ENCODE assay signal across 12 cellular contexts in genomic region chr15:40334941-40335795, GRCh38. TPM values are rescaled to one million over a fixed set of nuclear protein-coding genes. Genes with fewer than 3 reads are reported as not detected.
DNase-seq lines count a peak whose midpoint lies in the region; ATAC-seq, FAIRE-seq and TF ChIP-seq lines count a peak whose summit lies in the region.
"Had no signal": no experiment of that assay in that cellular context is flagged by ENCODE, and none has a peak within 500 bp of the region (broad histone marks: within the 10 kb centered on the region; RNA-seq: fewer than 3 reads in every experiment).

No MANE protein-coding gene starts in this region.

- H2AFZ ChIP-seq in endothelial cell of umbilical vein (ENCODE audit: low read depth, low read length) = no peak overlapping the region
- no peak overlapping the region for H2AFZ ChIP-seq in smooth muscle cell (ENCODE audit: low read depth)
- H2AFZ ChIP-seq: PC-9 had no signal

- CTCF ChIA-PET in endothelial cell of umbilical vein (lab: Charles Lee) = interaction anchor here (1.0 to 9.1 kb wide), 8 partner anchors 9 to 118 kb away, joined by 3 to 287 read pairs (median 12); partner anchors contain the start of genes DISP2, INAFM2 and PLCB2

- no peaks in the 10 kb centered on the region for H4K20me1 ChIP-seq in endothelial cell of umbilical vein (replicated peaks; ENCODE audit: control insufficient read depth, extremely low read depth, insufficient read depth, low read length)
- no peaks in the 10 kb centered on the region for H4K20me1 ChIP-seq in smooth muscle cell (ENCODE audit: low read depth)

- peaks cover 34% of the 10 kb centered on the region for H3K27me3 Mint-ChIP-seq in progenitor cell of endocrine pancreas
- H3K27me3 Mint-ChIP-seq in activated T-cell treated with anti-CD3 and anti-CD28 coated beads, Interleukin-2, amount 50 U/mL, for 4 hours (ENCODE audit: low read depth) = no peaks in the 10 kb centered on the region

- no peaks in the 10 kb centered on the region for H3K36me3 Mint-ChIP-seq in progenitor cell of endocrine pancreas (ENCODE audit: insufficient read depth)
- H3K36me3 Mint-ChIP-seq in activated T-cell treated with anti-CD3 and anti-CD28 coated beads, Interleukin-2, amount 50 U/mL, for 4 hours (ENCODE audit: insufficient read depth) = no peaks in the 10 kb centered on the region

- peaks cover 20% of the 10 kb centered on the region for H3F3A ChIP-seq in smooth muscle cell (ENCODE audit: low read depth)

- H3K9me3 ChIP-seq in KOPT-K1 (ENCODE audit: insufficient read depth, low read length, poor library complexity, severe bottlenecking) (no peaks in the 10 kb centered on the region), endothelial cell of umbilical vein (replicated peaks; ENCODE audit: control insufficient read depth, insufficient read depth, low read length) (no peaks in the 10 kb centered on the region), smooth muscle cell (replicated peaks; ENCODE audit: low read depth) (no peaks in the 10 kb centered on the region)

- no peak overlapping the region for H3K4me3 Mint-ChIP-seq in progenitor cell of endocrine pancreas (ENCODE audit: low read depth)
- no peak overlapping the region for H3K4me3 Mint-ChIP-seq in activated T-cell treated with anti-CD3 and anti-CD28 coated beads, Interleukin-2, amount 50 U/mL, for 4 hours

- no TSS peak for BruUV-seq in endothelial cell of umbilical vein (replicated peaks; lab: Mats Ljungman, UMichigan)

- intact Hi-C loops in endothelial cell of umbilical vein (cut with micrococcal nuclease) = loop anchor here (1.0 kb wide), 1 partner anchor 12 kb away; the partner anchor contains the start of gene INAFM2

- peak overlapping the region; percentile 35 for H3K27ac ChIP-seq in KOPT-K1 (ENCODE audit: low read depth, low read length, poor library complexity, severe bottlenecking)
- peak overlapping the region; percentile 80 for H3K27ac ChIP-seq in endothelial cell of umbilical vein (ENCODE audit: insufficient read depth, low read depth, low read length)
- peak overlapping the region; percentile 87 for H3K27ac ChIP-seq in smooth muscle cell (ENCODE audit: low read depth)
- H3K27ac ChIP-seq: PC-9 had no signal

- POLR2A ChIA-PET in endothelial cell of umbilical vein (lab: Charles Lee) = interaction anchor here (2.0 kb wide), 1 partner anchor 13 kb away, joined by 11 read pairs; the partner anchor contains the start of gene INAFM2

- dilution Hi-C loops in endothelial cell of umbilical vein (cut with MboI; ENCODE audit: extremely low pct_ligation_motif_present, low sequenced_read_pairs) = no loop called here

- TF ChIP-seq CTCF in endothelial cell of umbilical vein (IDR thresholded peaks at IDR 0.05; ENCODE audit: extremely low read depth in 1 of 2, insufficient read depth in 1 of 2, low read depth in 1 of 2, low read length in 2 of 2) = no peak
- TF ChIP-seq CTCF in smooth muscle cell (IDR thresholded peaks at IDR 0.05; ENCODE audit: borderline replicate concordance, insufficient read depth, poor library complexity, severe bottlenecking) = no peak
- no peak for TF ChIP-seq CTCF in progenitor cell of endocrine pancreas (IDR thresholded peaks at IDR 0.05; ENCODE audit: unreplicated experiment)

- H3K4me1 ChIP-seq in endothelial cell of umbilical vein (ENCODE audit: control insufficient read depth, extremely low read depth, insufficient read depth, low read length) (peaks cover 49% of the 10 kb centered on the region), smooth muscle cell (ENCODE audit: low read depth) (peaks cover 29% of the 10 kb centered on the region)

- no peak overlapping the region for H3K27ac Mint-ChIP-seq in progenitor cell of endocrine pancreas

- H3K36me3 ChIP-seq in KOPT-K1 (ENCODE audit: insufficient read depth, low read length) (no peaks in the 10 kb centered on the region), endothelial cell of umbilical vein (ENCODE audit: control insufficient read depth in 2 of 2, extremely low read depth in 1 of 2, insufficient read depth in 2 of 2, low read length in 2 of 2) (peaks cover 0 to 8% of the 10 kb centered on the region in 2 experiments), smooth muscle cell (ENCODE audit: low read depth) (no peaks in the 10 kb centered on the region)

- no peaks in the 10 kb centered on the region for H3K27me3 ChIP-seq in endothelial cell of umbilical vein (ENCODE audit: control insufficient read depth in 2 of 2, insufficient read depth in 2 of 2, low read length in 2 of 2)
- H3K27me3 ChIP-seq in smooth muscle cell (ENCODE audit: low read depth) = no peaks in the 10 kb centered on the region

- peaks cover 11% of the 10 kb centered on the region for H3K79me2 ChIP-seq in endothelial cell of umbilical vein (ENCODE audit: control insufficient read depth, insufficient read depth, low read length)
- H3K79me2 ChIP-seq in smooth muscle cell (ENCODE audit: low read depth) = no peaks in the 10 kb centered on the region

- DNase-seq in endothelial cell of umbilical vein (ENCODE audit: low read depth, low spot score) = no peak
- no peak for DNase-seq in smooth muscle cell (lab: John Stamatoyannopoulos, UW; ENCODE audit: unreplicated experiment)
- DNase-seq in progenitor cell of endocrine pancreas (ENCODE audit: low spot score, unreplicated experiment) = no peak
- no peak for DNase-seq in activated T-cell treated with anti-CD3 and anti-CD28 coated beads, Interleukin-2, amount 50 U/mL, for 4 hours
- DNase-seq: activated CD4-positive, alpha-beta T cell treated with anti-CD3 and anti-CD28 coated beads, Interleukin-2, amount 50 U/mL, for 1 hour; NCI-H1930; stimulated activated CD4-positive, alpha-beta T cell treated with anti-CD3 and anti-CD28 coated beads, Interleukin-4, amount 100 ng/mL, for 1 hour had no signal

- no peaks in the 10 kb centered on the region for H3K9me1 ChIP-seq in endothelial cell of umbilical vein (replicated peaks; ENCODE audit: control insufficient read depth, extremely low read depth, insufficient read depth, low read length)

- TF ChIP-seq POLR2A in endothelial cell of umbilical vein (IDR thresholded peaks at IDR 0.05; ENCODE audit: low read depth, low read length) = no peak

- H3K4me1 Mint-ChIP-seq in progenitor cell of endocrine pancreas (ENCODE audit: low read depth) = peaks cover 3% of the 10 kb centered on the region
- H3K4me1 Mint-ChIP-seq in activated T-cell treated with anti-CD3 and anti-CD28 coated beads, Interleukin-2, amount 50 U/mL, for 4 hours (ENCODE audit: low read depth) = peaks cover 12% of the 10 kb centered on the region

- H3K9me3 Mint-ChIP-seq in progenitor cell of endocrine pancreas (ENCODE audit: low read depth) = no peaks in the 10 kb centered on the region
- H3K9me3 Mint-ChIP-seq in activated T-cell treated with anti-CD3 and anti-CD28 coated beads, Interleukin-2, amount 50 U/mL, for 4 hours = no peaks in the 10 kb centered on the region

- H3K4me2 ChIP-seq in endothelial cell of umbilical vein (ENCODE audit: insufficient read depth, low read length) (no peak overlapping the region), smooth muscle cell (peak overlapping the region; percentile 67)
- H3K4me2 ChIP-seq: PC-9 had no signal

- peak overlapping the region; percentile 31 for H3K9ac ChIP-seq in endothelial cell of umbilical vein (replicated peaks; ENCODE audit: extremely low read depth, insufficient read depth, low read length)
- H3K9ac ChIP-seq in smooth muscle cell (ENCODE audit: low read depth) = peak overlapping the region; percentile 7

- ATAC-seq in activated T-cell treated with anti-CD3 and anti-CD28 coated beads, Interleukin-2, amount 50 U/mL, for 4 hours = no peak
- no peak for ATAC-seq in HG02852 (IDR thresholded peaks at IDR 0.05; ENCODE audit: unreplicated experiment)
- ATAC-seq: HCT116 had no signal

- WGBS in smooth muscle cell (ENCODE audit: low lambda C conversion rate) = 91% methylated on average over 26 of the region's 26 CpGs

- no peak for FAIRE-seq in endothelial cell of umbilical vein (lab: Jason Lieb, UNC)

- H3K4me3 ChIP-seq in endothelial cell of umbilical vein (replicated peaks in 1 of 3; ENCODE audit: insufficient read depth in 1 of 3, low read depth in 1 of 3, low read length in 3 of 3) = no peak overlapping the region
- H3K4me3 ChIP-seq in smooth muscle cell = no peak overlapping the region
- H3K4me3 ChIP-seq: PC-9 had no signal

RNA-seq across cellular contexts. Expression of gene CCDC9B, which starts 5.6 kb away (rescaled TPM):
- total RNA-seq in endothelial cell of umbilical vein = 46.0 and 47.3 TPM in 2 replicates
- 4.8 and 7.6 TPM in 2 replicates for polyA plus RNA-seq in endothelial cell of umbilical vein
- 6.1 and 7.0 TPM in 2 replicates for polyA plus RNA-seq in endothelial cell of umbilical vein (2011; cell fraction: cytosol; rRNA removed)
- 65.5 and 69.4 TPM in 2 replicates for polyA plus RNA-seq in endothelial cell of umbilical vein (2011; cell fraction: nucleus; rRNA removed)
- polyA plus RNA-seq in endothelial cell of umbilical vein (2012) = 32.0 and 33.5 TPM in 2 replicates
- 24.9 and 26.7 TPM in 2 replicates for polyA minus RNA-seq in endothelial cell of umbilical vein
- polyA minus RNA-seq in endothelial cell of umbilical vein (2011; cell fraction: cytosol; rRNA and poly(A)+ RNA removed) = 1.3 TPM
- 28.5 and 32.2 TPM in 2 replicates for polyA minus RNA-seq in endothelial cell of umbilical vein (2011; cell fraction: nucleus; rRNA and poly(A)+ RNA removed)
- total RNA-seq in smooth muscle cell = 2.2 and 3.8 TPM in 2 replicates
- 0.97 and 4.7 TPM in 2 replicates for polyA plus RNA-seq in smooth muscle cell
- total RNA-seq in progenitor cell of endocrine pancreas = 0.07 and 0.11 TPM in 2 replicates
- total RNA-seq in activated T-cell treated with anti-CD3 and anti-CD28 coated beads, Interleukin-2, amount 50 U/mL, for 4 hours = under 1 TPM; 0.13 to 0.30 (median 0.25) TPM

RNA-seq across cellular contexts. Expression of gene INAFM2, which starts 11.7 kb away (rescaled TPM):
- total RNA-seq in endothelial cell of umbilical vein (23.6 and 24.1 TPM in 2 replicates), smooth muscle cell (28.1 and 30.4 TPM in 2 replicates), progenitor cell of endocrine pancreas (12.9 and 14.9 TPM in 2 replicates)
- polyA plus RNA-seq in endothelial cell of umbilical vein (9.4 and 10.4 TPM in 2 replicates), smooth muscle cell (23.9 and 48.6 TPM in 2 replicates)
- polyA plus RNA-seq in endothelial cell of umbilical vein (2011; cell fraction: cytosol; rRNA removed) = 11.7 and 14.2 TPM in 2 replicates
- polyA plus RNA-seq in endothelial cell of umbilical vein (2011; cell fraction: nucleus; rRNA removed) = 11.1 and 12.5 TPM in 2 replicates
- 11.4 and 13.4 TPM in 2 replicates for polyA plus RNA-seq in endothelial cell of umbilical vein (2012)
- polyA minus RNA-seq in endothelial cell of umbilical vein = 10.0 and 13.4 TPM in 2 replicates
- 3.3 TPM for polyA minus RNA-seq in endothelial cell of umbilical vein (2011; cell fraction: cytosol; rRNA and poly(A)+ RNA removed)
- 5.5 and 6.1 TPM in 2 replicates for polyA minus RNA-seq in endothelial cell of umbilical vein (2011; cell fraction: nucleus; rRNA and poly(A)+ RNA removed)
- 10 to 100 TPM; 11.4 to 13.3 (median 13.3) TPM for total RNA-seq in activated T-cell treated with anti-CD3 and anti-CD28 coated beads, Interleukin-2, amount 50 U/mL, for 4 hours

RNA-seq across cellular contexts. Expression of gene PHGR1, which starts 15.7 kb away (rescaled TPM):
- total RNA-seq in endothelial cell of umbilical vein (not detected in 2 replicates), smooth muscle cell (not detected in 2 replicates), progenitor cell of endocrine pancreas (0.79 TPM in 1 of 2 replicates, not detected in the other)
- polyA plus RNA-seq in endothelial cell of umbilical vein (not detected in 2 replicates), smooth muscle cell (0.48 TPM in 1 of 2 replicates, not detected in the other)
- not detected in 2 replicates for polyA plus RNA-seq in endothelial cell of umbilical vein (2011; cell fraction: cytosol; rRNA removed)
- polyA plus RNA-seq in endothelial cell of umbilical vein (2011; cell fraction: nucleus; rRNA removed) = not detected in 2 replicates
- not detected in 2 replicates for polyA plus RNA-seq in endothelial cell of umbilical vein (2012)
- polyA minus RNA-seq in endothelial cell of umbilical vein = not detected in 2 replicates
- polyA minus RNA-seq in endothelial cell of umbilical vein (2011; cell fraction: cytosol; rRNA and poly(A)+ RNA removed) = not detected
- polyA minus RNA-seq in endothelial cell of umbilical vein (2011; cell fraction: nucleus; rRNA and poly(A)+ RNA removed) = not detected in 2 replicates
- total RNA-seq in activated T-cell treated with anti-CD3 and anti-CD28 coated beads, Interleukin-2, amount 50 U/mL, for 4 hours = under 1 TPM in 1 of 3 donors, not detected in 2; 0.54 TPM
- total RNA-seq: fibroblast of villous mesenchyme, PC-9 had no signal

RNA-seq across cellular contexts. Expression of gene DISP2, which starts 22.9 kb away (rescaled TPM):
- total RNA-seq in endothelial cell of umbilical vein (0.65 and 1.2 TPM in 2 replicates), smooth muscle cell (0.04 and 0.58 TPM in 2 replicates), progenitor cell of endocrine pancreas (1.0 and 3.2 TPM in 2 replicates)
- polyA plus RNA-seq in endothelial cell of umbilical vein (0.10 and 0.24 TPM in 2 replicates), smooth muscle cell (0.46 and 0.90 TPM in 2 replicates)
- 0.05 and 0.13 TPM in 2 replicates for polyA plus RNA-seq in endothelial cell of umbilical vein (2011; cell fraction: cytosol; rRNA removed)
- polyA plus RNA-seq in endothelial cell of umbilical vein (2011; cell fraction: nucleus; rRNA removed) = 0.05 and 0.10 TPM in 2 replicates
- 0.13 and 0.65 TPM in 2 replicates for polyA plus RNA-seq in endothelial cell of umbilical vein (2012)
- 0.06 and 0.73 TPM in 2 replicates for polyA minus RNA-seq in endothelial cell of umbilical vein
- polyA minus RNA-seq in endothelial cell of umbilical vein (2011; cell fraction: cytosol; rRNA and poly(A)+ RNA removed) = 0.10 TPM
- polyA minus RNA-seq in endothelial cell of umbilical vein (2011; cell fraction: nucleus; rRNA and poly(A)+ RNA removed) = 0.05 TPM in 2 replicates
- total RNA-seq in activated T-cell treated with anti-CD3 and anti-CD28 coated beads, Interleukin-2, amount 50 U/mL, for 4 hours = under 1 TPM; 0.03 to 0.26 (median 0.08) TPM

RNA-seq across cellular contexts. Expression of gene PLCB2, which starts 27.4 kb away (rescaled TPM):
- 1.5 and 4.3 TPM in 2 replicates for total RNA-seq in endothelial cell of umbilical vein
- polyA plus RNA-seq in endothelial cell of umbilical vein = 1.6 and 1.9 TPM in 2 replicates
- 1.2 TPM in 2 replicates for polyA plus RNA-seq in endothelial cell of umbilical vein (2011; cell fraction: cytosol; rRNA removed)
- polyA plus RNA-seq in endothelial cell of umbilical vein (2011; cell fraction: nucleus; rRNA removed) = 6.7 and 10.9 TPM in 2 replicates
- polyA plus RNA-seq in endothelial cell of umbilical vein (2012) = 1.8 and 3.1 TPM in 2 replicates
- 1.2 and 1.6 TPM in 2 replicates for polyA minus RNA-seq in endothelial cell of umbilical vein
- 4.4 TPM for polyA minus RNA-seq in endothelial cell of umbilical vein (2011; cell fraction: cytosol; rRNA and poly(A)+ RNA removed)
- 2.0 and 2.4 TPM in 2 replicates for polyA minus RNA-seq in endothelial cell of umbilical vein (2011; cell fraction: nucleus; rRNA and poly(A)+ RNA removed)
- 1.5 and 3.9 TPM in 2 replicates for total RNA-seq in smooth muscle cell
- 1.9 TPM in 1 of 2 replicates, not detected in the other for polyA plus RNA-seq in smooth muscle cell
- total RNA-seq in progenitor cell of endocrine pancreas = 2.5 and 2.8 TPM in 2 replicates
- 10 to 100 TPM; 41.7 to 50.3 (median 48.6) TPM for total RNA-seq in activated T-cell treated with anti-CD3 and anti-CD28 coated beads, Interleukin-2, amount 50 U/mL, for 4 hours

Comparison
In these comparisons a context has a peak if more than half of its experiments do, and no peak if none do; other contexts are left out.
1. H3K27ac ChIP-seq: peak in every context shown above with its lines; median percentile 87 in smooth muscle cell; 80 in endothelial cell of umbilical vein; 35 in KOPT-K1.